In the genomic region with DNA sequence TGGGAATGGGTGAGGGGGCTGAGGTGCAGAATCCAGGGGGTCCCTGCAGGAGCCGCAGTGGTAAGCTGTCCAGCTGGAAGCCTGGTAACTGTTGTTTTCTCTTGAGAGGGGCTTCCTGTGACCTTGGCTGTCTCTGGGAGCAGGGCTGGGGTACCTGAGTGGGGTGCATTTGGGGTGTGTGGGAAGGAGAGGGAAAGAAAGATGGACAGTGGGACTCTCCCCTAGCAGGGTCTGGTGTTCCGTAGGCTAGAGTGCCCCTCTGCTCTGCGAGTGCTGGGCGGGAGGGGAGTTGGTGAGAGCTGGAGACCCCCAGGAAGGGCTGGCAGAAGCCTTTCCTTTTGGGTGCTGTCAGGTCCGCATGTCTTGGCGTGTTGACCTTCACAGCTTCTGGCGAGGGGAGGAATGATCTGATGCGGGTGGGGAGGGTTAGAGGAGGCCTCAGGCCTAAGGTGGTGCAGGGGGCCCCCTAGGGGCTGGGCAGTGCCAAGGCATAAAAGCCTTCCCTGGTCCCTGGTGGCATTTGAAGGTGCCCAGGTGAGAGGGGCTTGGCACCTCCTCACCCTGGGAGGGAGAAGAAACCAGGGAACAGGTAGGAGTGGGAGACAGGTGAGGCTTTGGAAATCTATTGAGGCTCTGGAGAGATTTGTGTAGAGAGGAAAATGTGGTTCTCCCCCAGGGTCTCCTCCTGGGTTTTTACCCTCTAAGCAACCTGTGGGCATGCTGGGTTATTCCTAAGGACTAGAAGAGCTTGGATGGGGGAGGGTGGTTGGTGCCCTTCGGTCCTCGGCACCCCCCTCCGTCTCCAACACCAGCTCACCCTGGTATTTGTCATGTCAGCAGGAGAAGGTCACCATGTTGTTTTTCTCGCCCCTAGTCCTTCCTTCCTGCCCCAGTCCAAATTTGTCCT, we compare ENCODE assay signal across 8 cellular contexts. TPM values are rescaled to one million over a fixed set of nuclear protein-coding genes. Genes with fewer than 3 reads are reported as not detected.
A peak's percentile ranks its signal among the peaks of the same experiment; 100 is the strongest.
DNase-seq lines count a peak whose midpoint lies in the region; ATAC-seq and TF ChIP-seq lines count a peak whose summit lies in the region.

No MANE protein-coding gene starts in this region.

- H3K4me1 ChIP-seq in muscle layer of duodenum (ENCODE audit: control insufficient read depth in 1 of 2, insufficient read depth in 2 of 2, low read length in 2 of 2) (peaks cover 18 to 46% of the 10 kb centered on the region in 2 donors), testis (peaks cover 32% of the 10 kb centered on the region)

- peaks cover 20% of the 10 kb centered on the region for H3K4me1 Mint-ChIP-seq in endothelial cell (ENCODE audit: unreplicated experiment)

- peaks cover 22% of the 10 kb centered on the region for H3K36me3 ChIP-seq in BJ (ENCODE audit: control insufficient read depth, insufficient read depth, low read length)
- peaks cover 15 to 16% of the 10 kb centered on the region in 2 donors for H3K36me3 ChIP-seq in muscle layer of duodenum (ENCODE audit: control insufficient read depth in 1 of 2, insufficient read depth in 2 of 2, low read length in 2 of 2)
- no peaks in the 10 kb centered on the region for H3K36me3 ChIP-seq in testis (ENCODE audit: low read depth, missing control alignments)

- H3K9me3 Mint-ChIP-seq in endothelial cell (ENCODE audit: unreplicated experiment), result no peaks in the 10 kb centered on the region

- no peaks in the 10 kb centered on the region for H3K36me3 Mint-ChIP-seq in endothelial cell (ENCODE audit: low read depth, unreplicated experiment)

- intact Hi-C loops in testis (cut with DNase I; ENCODE audit: low total_unique reads), result loop anchor here (10.0 kb wide), 1 partner anchor 181 kb away; no protein-coding TSS in a partner anchor

- CTCF ChIA-PET in BJ (lab: Yijun Ruan, JAX), result interaction anchor here (0.6 to 8.9 kb wide), 44 partner anchors 10 to 306 kb away, joined by 3 to 338 read pairs (median 5); no protein-coding TSS in a partner anchor

- no peak for ATAC-seq in GM18502 (IDR thresholded peaks at IDR 0.05; ENCODE audit: poor library complexity, unreplicated experiment)

- POLR2A ChIA-PET in BJ (lab: Charles Lee), result interaction anchor here (0.6 to 0.7 kb wide), 2 partner anchors 209 to 653 kb away, joined by 3 read pairs; no protein-coding TSS in a partner anchor

- peak; percentile 16 for TF ChIP-seq POLR2A in GM19099 (IDR thresholded peaks at IDR 0.05; ENCODE audit: extremely low read depth, insufficient read length, low read depth)
- no peak for TF ChIP-seq POLR2A in testis (IDR thresholded peaks at IDR 0.05)

- WGBS in testis, 2 donors, result 53 to 63% methylated on average over 12 of the region's 12 CpGs

- TF ChIP-seq CTCF in BJ (IDR thresholded peaks at IDR 0.05; ENCODE audit: insufficient read depth, low read depth, low read length) (peak; percentile 90), endothelial cell (IDR thresholded peaks at IDR 0.05; ENCODE audit: unreplicated experiment) (peak; percentile 53), testis (IDR thresholded peaks at IDR 0.05) (peak; percentile 19 to 38 (median 22))

- H3K27me3 ChIP-seq in BJ (ENCODE audit: control insufficient read depth, insufficient read depth, low read length) (no peaks in the 10 kb centered on the region), muscle layer of duodenum (ENCODE audit: low read depth, low read length) (no peaks in the 10 kb centered on the region), testis (no peaks in the 10 kb centered on the region)

- peak overlapping the region; percentile 94 for H3K4me3 ChIP-seq in BJ (ENCODE audit: low read depth, low read length)
- peak overlapping the region; percentile 90 to 92 for H3K4me3 ChIP-seq in muscle layer of duodenum (ENCODE audit: low read depth in 1 of 2, low read length in 2 of 2)
- no peak overlapping the region for H3K4me3 ChIP-seq in testis

- H3K27ac ChIP-seq in muscle layer of duodenum (ENCODE audit: low read length) (peak overlapping the region; percentile 98), testis (no peak overlapping the region)

- peaks cover 18% of the 10 kb centered on the region for H3K27me3 Mint-ChIP-seq in endothelial cell (ENCODE audit: unreplicated experiment)

- H3K9me3 ChIP-seq in muscle layer of duodenum (ENCODE audit: control insufficient read depth in 1 of 2, low read length in 2 of 2) (no peaks in the 10 kb centered on the region), testis (no peaks in the 10 kb centered on the region)

- DNase-seq in BJ (ENCODE audit: low read depth), result no peak
- DNase-seq in NCI-H2196 treated with DMSO at 0.1 percent for 48 hours (lab: John Stamatoyannopoulos, UW; ENCODE audit: unreplicated experiment), result peak; percentile 34
- DNase-seq in activated CD4-positive, alpha-beta T cell treated with anti-CD3 and anti-CD28 coated beads, Interleukin-2, amount 50 U/mL, for 24 hours (ENCODE audit: low read depth in 1 of 2, low spot score in 1 of 2), result peak; percentile 28 to 31
- peak; percentile 27 for DNase-seq in endothelial cell (ENCODE audit: low spot score)
- peak; percentile 40 for DNase-seq in testis

- H3K4me3 Mint-ChIP-seq in endothelial cell (ENCODE audit: unreplicated experiment), result no peak overlapping the region

- H3K27ac Mint-ChIP-seq in endothelial cell (ENCODE audit: unreplicated experiment), result no peak overlapping the region

RNA-seq across cellular contexts. Expression of a gene that starts 3.3 kb away (rescaled TPM):
- polyA plus RNA-seq in BJ (2011; rRNA removed) (197 and 357 TPM in 2 replicates), testis (ENCODE audit: insufficient read depth, low read depth, low replicate concordance) (14.9 TPM)
- 201 and 248 TPM in 2 replicates for polyA minus RNA-seq in BJ (2011; rRNA and poly(A)+ RNA removed)
- total RNA-seq in endothelial cell (ENCODE audit: unreplicated experiment) (3.5 TPM), testis (10 to 100 TPM in 1 of 2 donors, 1 to 10 TPM in 1; 6.1 to 15.2 TPM)

Comparison
In these comparisons a context has a peak if more than half of its experiments do, and no peak if none do; other contexts are left out.
1. H3K4me3 ChIP-seq: peak in BJ (single experiment) and muscle layer of duodenum (2 of 2); none in testis (0 of 2).
2. CTCF ChIP-seq: peak in every context shown above with its lines; median percentile 90 in BJ; 53 in endothelial cell; 22 in testis.